ENCODE assay signal across 11 cellular contexts in the genomic region with DNA sequence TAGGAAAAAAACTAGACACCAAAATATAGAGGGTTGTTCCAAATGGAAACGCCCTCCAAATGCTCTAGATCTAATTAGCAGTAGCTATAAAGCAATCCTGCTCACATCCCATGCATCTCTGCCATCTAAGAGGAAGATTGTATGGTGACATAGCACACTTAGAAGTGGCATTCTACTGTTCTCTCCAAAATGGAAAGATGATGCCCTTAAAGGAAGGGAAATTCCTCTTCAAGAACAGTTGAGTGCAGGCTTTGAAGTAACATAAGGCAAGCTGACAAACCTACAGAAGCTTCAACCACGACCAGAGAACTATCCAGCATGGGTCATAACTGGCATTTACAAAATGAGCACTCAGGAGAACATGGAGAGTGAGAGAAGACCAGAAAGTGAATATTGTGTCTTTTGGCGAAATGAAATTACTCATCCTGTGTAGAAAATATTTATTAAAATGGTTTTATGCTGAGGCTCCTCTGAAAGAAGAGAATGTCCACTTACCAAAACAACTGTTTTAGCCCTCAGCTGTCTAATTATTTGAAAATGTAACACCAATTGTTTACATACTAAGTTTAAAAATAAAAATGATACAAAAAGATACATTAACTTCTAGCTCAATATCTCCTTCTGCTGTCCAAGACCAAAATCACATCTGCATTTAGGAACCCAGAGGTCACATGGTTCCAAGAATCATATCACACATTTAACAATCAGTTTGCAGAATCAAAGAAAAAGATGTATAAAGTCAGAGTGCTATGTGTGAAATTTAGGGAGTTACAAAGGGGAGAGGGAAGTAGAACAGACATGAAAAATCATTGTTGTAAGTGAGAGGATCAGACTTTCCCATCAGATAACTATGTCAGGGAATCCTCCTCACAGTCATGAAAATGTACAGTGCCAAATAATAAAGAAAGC.
A peak's percentile ranks its signal among the peaks of the same experiment; 100 is the strongest.
DNase-seq lines count a peak whose midpoint lies in the region; ATAC-seq and TF ChIP-seq lines count a peak whose summit lies in the region.
"Had no signal": no experiment of that assay in that cellular context is flagged by ENCODE, and none has a peak within 500 bp of the region (broad histone marks: within the 10 kb centered on the region; RNA-seq: fewer than 3 reads in every experiment).

No MANE protein-coding gene starts in this region.

- H3K27ac Mint-ChIP-seq in natural killer cell: peak overlapping the region; percentile 8 to 13
- no peak overlapping the region for H3K27ac Mint-ChIP-seq in T-helper 17 cell
- no peak overlapping the region for H3K27ac Mint-ChIP-seq in effector memory CD8-positive, alpha-beta T cell

- TF ChIP-seq CTCF in heart right ventricle (IDR thresholded peaks at IDR 0.05) (peak in 5 of 9 donors; percentile 31 to 47 (median 33)), coronary artery (IDR thresholded peaks at IDR 0.05) (no peak), natural killer cell (IDR thresholded peaks at IDR 0.05) (no peak)

- no peaks in the 10 kb centered on the region for H3K27me3 ChIP-seq in heart right ventricle
- no peaks in the 10 kb centered on the region for H3K27me3 ChIP-seq in aorta (ENCODE audit: control insufficient read depth in 1 of 2, insufficient read depth in 2 of 2, low read length in 1 of 2)
- H3K27me3 ChIP-seq: BLaER1 treated with 17β-estradiol and CSF1 and Interleukin-3, amounts not matched to agents 10 nM and 100 nM had no signal

- H3K4me3 Mint-ChIP-seq in natural killer cell (no peak overlapping the region), T-helper 17 cell (no peak overlapping the region)
- no peak overlapping the region for H3K4me3 Mint-ChIP-seq in effector memory CD8-positive, alpha-beta T cell

- DNase-seq in heart right ventricle (no peak), Right ventricle myocardium superior (no peak), coronary artery (ENCODE audit: low spot score) (no peak), natural killer cell (no peak), aorta (no peak), T-helper 17 cell (no peak)
- DNase-seq in activated T-cell treated with anti-CD3 and anti-CD28 coated beads, Interleukin-2, amount 50 U/mL, for 1 hour: no peak
- DNase-seq in effector memory CD8-positive, alpha-beta T cell: no peak
- DNase-seq: kidney glomerular epithelial cell, NCI-H146 had no signal

- no peaks in the 10 kb centered on the region for H3K9me3 ChIP-seq in heart right ventricle
- no peaks in the 10 kb centered on the region for H3K9me3 ChIP-seq in aorta (ENCODE audit: control insufficient read depth, low read length)
- no peaks in the 10 kb centered on the region for H3K9me3 ChIP-seq in T-helper 17 cell (ENCODE audit: control insufficient read depth, low read length, poor library complexity, severe bottlenecking)
- H3K9me3 ChIP-seq: BLaER1 treated with 17β-estradiol and CSF1 and Interleukin-3, amounts not matched to agents 10 nM and 100 nM had no signal

- H3K27me3 Mint-ChIP-seq in natural killer cell (ENCODE audit: low read depth in 2 of 2) (no peaks in the 10 kb centered on the region), T-helper 17 cell (peaks cover 31% of the 10 kb centered on the region)
- H3K27me3 Mint-ChIP-seq in effector memory CD8-positive, alpha-beta T cell: peaks cover 7 to 8% of the 10 kb centered on the region in 2 donors

- H3K4me1 ChIP-seq in heart right ventricle: peaks cover 0 to 46% (median 18%) of the 10 kb centered on the region in 9 donors
- H3K4me1 ChIP-seq in aorta (ENCODE audit: control insufficient read depth in 1 of 2, insufficient read depth in 2 of 2, low read length in 2 of 2): peaks cover 0 to 5% of the 10 kb centered on the region in 2 donors
- H3K4me1 ChIP-seq: BLaER1 treated with 17β-estradiol and CSF1 and Interleukin-3, amounts not matched to agents 10 nM and 100 nM had no signal

- H3K36me3 ChIP-seq in heart right ventricle (peaks cover 0 to 5% (median 0%) of the 10 kb centered on the region in 9 donors), aorta (ENCODE audit: control insufficient read depth in 1 of 2, insufficient read depth in 2 of 2, low read length in 1 of 2) (no peaks in the 10 kb centered on the region)

- 68 to 75% methylated on average over 3 of the region's 3 CpGs for WGBS in heart right ventricle, 2 donors
- 61 to 63% methylated on average over 3 of the region's 3 CpGs for WGBS in aorta, 2 donors

- H3K4me3 ChIP-seq in heart right ventricle (peak overlapping the region in 2 of 10 donors; percentile 3 to 23), coronary artery (peak overlapping the region; percentile 17), aorta (ENCODE audit: low read length in 2 of 2) (no peak overlapping the region)
- H3K4me3 ChIP-seq: BLaER1 treated with 17β-estradiol and CSF1 and Interleukin-3, amounts not matched to agents 10 nM and 100 nM had no signal

- H3K36me3 Mint-ChIP-seq in natural killer cell (peaks cover 15% of the 10 kb centered on the region), T-helper 17 cell (ENCODE audit: low read depth) (no peaks in the 10 kb centered on the region)
- H3K36me3 Mint-ChIP-seq in effector memory CD8-positive, alpha-beta T cell (ENCODE audit: insufficient read depth): no peaks in the 10 kb centered on the region

- H3K27ac ChIP-seq in heart right ventricle: peak overlapping the region; percentile 8 to 87 (median 78)
- H3K27ac ChIP-seq in coronary artery: peak overlapping the region; percentile 45 to 77
- peak overlapping the region; percentile 28 to 69 for H3K27ac ChIP-seq in aorta (ENCODE audit: low read depth in 1 of 2, low read length in 2 of 2)
- H3K27ac ChIP-seq: BLaER1 treated with 17β-estradiol and CSF1 and Interleukin-3, amounts not matched to agents 10 nM and 100 nM had no signal

- ATAC-seq in heart right ventricle (peak in 4 of 8 donors; percentile 7 to 24 (median 16)), Right ventricle myocardium superior (ENCODE audit: poor library complexity) (no peak), natural killer cell (no peak), aorta (ENCODE audit: low FRiP score) (peak; percentile 62), T-helper 17 cell (no peak)
- ATAC-seq in effector memory CD8-positive, alpha-beta T cell (replicated peaks): no peak

- H3K4me1 Mint-ChIP-seq in natural killer cell (peaks cover 10 to 21% of the 10 kb centered on the region in 2 donors), T-helper 17 cell (no peaks in the 10 kb centered on the region)
- no peaks in the 10 kb centered on the region for H3K4me1 Mint-ChIP-seq in effector memory CD8-positive, alpha-beta T cell (ENCODE audit: low read depth in 2 of 2)

- H3K9me3 Mint-ChIP-seq in natural killer cell: no peaks in the 10 kb centered on the region
- H3K9me3 Mint-ChIP-seq in effector memory CD8-positive, alpha-beta T cell: no peaks in the 10 kb centered on the region

- intact Hi-C loops in heart right ventricle (cut with DNase I) (loop anchor here in 4 of 10 donors (2.0 to 10.0 kb wide), 4 partner anchors 101 to 277 kb away; a partner anchor contains a TSS), Right ventricle myocardium superior (cut with DNase I) (loop anchor here (10.0 kb wide), 1 partner anchor 103 kb away; no protein-coding TSS in a partner anchor), natural killer cell (cut with micrococcal nuclease) (no loop called here), aorta (cut with DNase I) (loop anchor here in 1 of 2 donors (2.0 to 5.0 kb wide), 2 partner anchors 90 to 281 kb away; a partner anchor contains a TSS)

Comparison
In these comparisons a context has a peak if more than half of its experiments do, and no peak if none do; other contexts are left out.
1. CTCF ChIP-seq: peak in heart right ventricle (5 of 9); none in coronary artery (single experiment) and natural killer cell (single experiment).
2. H3K27ac Mint-ChIP-seq: peak in natural killer cell (2 of 2); none in T-helper 17 cell (single experiment) and effector memory CD8-positive, alpha-beta T cell (0 of 2).
3. Peak in every context shown above with its lines, with median percentiles within 50 percentile points of each other: H3K27ac ChIP-seq.